In the genomic region with DNA sequence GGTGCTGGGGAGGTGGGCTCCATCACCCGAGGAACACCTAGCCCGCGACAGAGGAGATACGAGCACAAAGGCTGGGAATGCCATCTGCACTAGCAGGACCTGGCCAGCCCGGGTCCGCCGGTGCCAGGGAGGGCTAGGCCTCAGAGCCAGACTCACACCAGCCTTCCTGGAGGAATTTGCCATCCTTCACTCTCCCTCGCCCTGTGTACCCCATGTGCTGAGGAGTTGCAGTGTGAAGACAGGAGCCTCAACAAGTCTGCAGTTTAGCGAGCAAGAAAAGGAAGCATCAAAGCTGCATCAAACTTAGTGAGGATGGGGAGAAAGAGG, we compare ENCODE assay signal across 21 cellular contexts.
A peak's percentile ranks its signal among the peaks of the same experiment; 100 is the strongest.
DNase-seq lines count a peak whose midpoint lies in the region; ATAC-seq and TF ChIP-seq lines count a peak whose summit lies in the region.
"Had no signal": no experiment of that assay in that cellular context is flagged by ENCODE, and none has a peak within 500 bp of the region (broad histone marks: within the 10 kb centered on the region; RNA-seq: fewer than 3 reads in every experiment).

No MANE protein-coding gene starts in this region.

- POLR2A ChIA-PET in MCF 10A (lab: Yijun Ruan, JAX): no interaction called here

- H3K4me3 ChIP-seq in breast epithelium: no peak overlapping the region
- H3K4me3 ChIP-seq in rectal smooth muscle tissue (ENCODE audit: low read length): no peak overlapping the region
- H3K4me3 ChIP-seq: psoas muscle, SK-N-MC had no signal

- DNase-seq in breast epithelium (ENCODE audit: low spot score in 2 of 2) (no peak), MCF 10A (ENCODE audit: unreplicated experiment) (no peak), NCI-H2171 (lab: John Stamatoyannopoulos, UW) (no peak), SW 1271 (lab: John Stamatoyannopoulos, UW) (no peak), NCI-H69 (lab: John Stamatoyannopoulos, UW) (no peak), hypothalamus (lab: John Stamatoyannopoulos, UW) (no peak)
- DNase-seq: activated CD8-positive, alpha-beta T cell treated with anti-CD3 and anti-CD28 coated beads for 36 hours; activated naive CD8-positive, alpha-beta T cell treated with anti-CD3 and anti-CD28 coated beads for 36 hours; activated T-cell treated with anti-CD3 and anti-CD28 coated beads, Interleukin-2, amount 50 U/mL, for 48 hours; C1 segment of cervical spinal cord; cortex of kidney; foreskin melanocyte; NCI-H1417 treated with DMSO at 0.1 percent for 48 hours; NCI-H2171 treated with DMSO at 0.1 percent for 48 hours; NCI-H748 treated with DMSO at 0.1 percent for 48 hours; OCI-M1; stimulated activated CD4-positive, alpha-beta T cell treated with anti-CD3 and anti-CD28 coated beads, Interleukin-12 subunit alpha, Interleukin-12 subunit beta, amount 100 ng/mL, for 4 hours had no signal

- H3K36me3 ChIP-seq in breast epithelium (no peaks in the 10 kb centered on the region), rectal smooth muscle tissue (ENCODE audit: control insufficient read depth, insufficient read depth, low read length) (no peaks in the 10 kb centered on the region)

- H3K36me3 Mint-ChIP-seq in MCF 10A (ENCODE audit: insufficient read depth, unreplicated experiment): no peaks in the 10 kb centered on the region
- H3K36me3 Mint-ChIP-seq: activated naive CD8-positive, alpha-beta T cell treated with anti-CD3 and anti-CD28 coated beads for 36 hours had no signal

- H3K9me3 Mint-ChIP-seq in MCF 10A (ENCODE audit: unreplicated experiment): no peaks in the 10 kb centered on the region
- H3K9me3 Mint-ChIP-seq: activated CD8-positive, alpha-beta T cell treated with anti-CD3 and anti-CD28 coated beads for 36 hours; activated naive CD8-positive, alpha-beta T cell treated with anti-CD3 and anti-CD28 coated beads for 36 hours had no signal

- no peak overlapping the region for H3K27ac Mint-ChIP-seq in MCF 10A (ENCODE audit: low read depth, unreplicated experiment)
- H3K27ac Mint-ChIP-seq: activated CD8-positive, alpha-beta T cell treated with anti-CD3 and anti-CD28 coated beads for 36 hours; activated naive CD8-positive, alpha-beta T cell treated with anti-CD3 and anti-CD28 coated beads for 36 hours had no signal

- no peak for TF ChIP-seq POLR2A in breast epithelium (IDR thresholded peaks at IDR 0.05)

- H3K9ac ChIP-seq in rectal smooth muscle tissue (ENCODE audit: low read length): no peak overlapping the region

- H3K4me1 ChIP-seq in breast epithelium: no peaks in the 10 kb centered on the region
- peaks cover 25% of the 10 kb centered on the region for H3K4me1 ChIP-seq in rectal smooth muscle tissue (ENCODE audit: control insufficient read depth, insufficient read depth, low read length)
- H3K4me1 ChIP-seq: psoas muscle had no signal

- BruUV-seq in MCF 10A (replicated peaks; lab: Mats Ljungman, UMichigan): no TSS peak

- H3K27me3 ChIP-seq in breast epithelium: no peaks in the 10 kb centered on the region
- no peaks in the 10 kb centered on the region for H3K27me3 ChIP-seq in rectal smooth muscle tissue (ENCODE audit: control insufficient read depth, insufficient read depth, low read length)

- no peak overlapping the region for H3K4me3 Mint-ChIP-seq in MCF 10A (ENCODE audit: unreplicated experiment)
- H3K4me3 Mint-ChIP-seq: activated CD8-positive, alpha-beta T cell treated with anti-CD3 and anti-CD28 coated beads for 36 hours; activated naive CD8-positive, alpha-beta T cell treated with anti-CD3 and anti-CD28 coated beads for 36 hours had no signal

- peaks cover 40% of the 10 kb centered on the region for H3K4me1 Mint-ChIP-seq in MCF 10A (ENCODE audit: insufficient read depth, unreplicated experiment)
- H3K4me1 Mint-ChIP-seq: activated naive CD8-positive, alpha-beta T cell treated with anti-CD3 and anti-CD28 coated beads for 36 hours had no signal

- H3K27me3 Mint-ChIP-seq in MCF 10A (ENCODE audit: insufficient read depth, unreplicated experiment): no peaks in the 10 kb centered on the region
- H3K27me3 Mint-ChIP-seq: activated CD8-positive, alpha-beta T cell treated with anti-CD3 and anti-CD28 coated beads for 36 hours had no signal

- peak; percentile 17 for ATAC-seq in esophagus mucosa
- ATAC-seq: activated CD8-positive, alpha-beta T cell treated with anti-CD3 and anti-CD28 coated beads for 36 hours had no signal

- TF ChIP-seq CTCF in breast epithelium (IDR thresholded peaks at IDR 0.05) (no peak), MCF 10A (IDR thresholded peaks at IDR 0.05; ENCODE audit: unreplicated experiment) (no peak)

- H3K27ac ChIP-seq in breast epithelium (peak overlapping the region; percentile 51 to 84), rectal smooth muscle tissue (ENCODE audit: low read depth, low read length) (peak overlapping the region; percentile 69)
- H3K27ac ChIP-seq: SK-N-MC had no signal

- CTCF ChIA-PET in MCF 10A (lab: Yijun Ruan, JAX): no interaction called here

- no peaks in the 10 kb centered on the region for H3K9me3 ChIP-seq in breast epithelium
- H3K9me3 ChIP-seq: psoas muscle had no signal

- intact Hi-C loops in breast epithelium (cut with DNase I; ENCODE audit: low total_unique reads): no loop called here
- intact Hi-C loops in MCF 10A (cut with micrococcal nuclease): no loop called here
